8 cellular contexts compared by ENCODE assay signal in genomic region chr10:178208-178607, GRCh38. TPM values are rescaled to one million over a fixed set of nuclear protein-coding genes. Genes with fewer than 3 reads are reported as not detected.
DNase-seq lines count a peak whose midpoint lies in the region; ATAC-seq, FAIRE-seq and TF ChIP-seq lines count a peak whose summit lies in the region.

No MANE protein-coding gene starts in this region.

- POLR2A ChIA-PET in activated CD4-positive, alpha-beta T cell treated with anti-CD3 and anti-CD28 coated beads, Interleukin-2, amount 10 ng/mL, durations not matched to agents 7 days and 5 days (lab: Charles Lee) = no interaction called here

- no peak overlapping the region for H3K4me3 Mint-ChIP-seq in activated CD4-positive, alpha-beta T cell treated with anti-CD3 and anti-CD28 coated beads, Interleukin-2, amount 10 ng/mL, durations not matched to agents 7 days and 5 days

- FAIRE-seq in frontal cortex (lab: Jason Lieb, UNC) = peak; percentile 94

- H3K27ac ChIP-seq in heart right ventricle = no peak overlapping the region
- no peak overlapping the region for H3K27ac ChIP-seq in uterus

- TF ChIP-seq CTCF in heart right ventricle (IDR thresholded peaks at IDR 0.05) (peak in 7 of 9 donors; percentile 30 to 65 (median 51)), uterus (IDR thresholded peaks at IDR 0.05) (peak in 3 of 4 experiments; percentile 26 to 43 (median 32))

- no peaks in the 10 kb centered on the region for H3K27me3 Mint-ChIP-seq in activated CD4-positive, alpha-beta T cell treated with anti-CD3 and anti-CD28 coated beads, Interleukin-2, amount 10 ng/mL, durations not matched to agents 7 days and 5 days

- 28 to 34% methylated on average over 2 of the region's 2 CpGs for WGBS in heart right ventricle, 2 donors

- intact Hi-C loops in heart right ventricle (cut with DNase I) (no loop called here), cardiac septum (cut with DNase I) (no loop called here), uterus (cut with DNase I; ENCODE audit: low total_unique reads) (no loop called here)

- H3K9me3 Mint-ChIP-seq in activated CD4-positive, alpha-beta T cell treated with anti-CD3 and anti-CD28 coated beads, Interleukin-2, amount 10 ng/mL, durations not matched to agents 7 days and 5 days = peaks cover 2% of the 10 kb centered on the region

- H3K27me3 ChIP-seq in heart right ventricle (no peaks in the 10 kb centered on the region), uterus (no peaks in the 10 kb centered on the region)

- H3K4me3 ChIP-seq in heart right ventricle (no peak overlapping the region), uterus (no peak overlapping the region)

- H3K4me1 ChIP-seq in heart right ventricle (peaks cover 0 to 27% (median 8%) of the 10 kb centered on the region in 9 donors), uterus (no peaks in the 10 kb centered on the region)

- peak in 1 of 8 donors; percentile 42 for ATAC-seq in heart right ventricle
- ATAC-seq in HG02678 (IDR thresholded peaks at IDR 0.05; ENCODE audit: unreplicated experiment) = no peak
- ATAC-seq in GM19351 (IDR thresholded peaks at IDR 0.05; ENCODE audit: unreplicated experiment) = no peak

- peaks cover 12% of the 10 kb centered on the region for H3K4me1 Mint-ChIP-seq in activated CD4-positive, alpha-beta T cell treated with anti-CD3 and anti-CD28 coated beads, Interleukin-2, amount 10 ng/mL, durations not matched to agents 7 days and 5 days

- CTCF ChIA-PET in activated CD4-positive, alpha-beta T cell treated with anti-CD3 and anti-CD28 coated beads, Interleukin-2, amount 10 ng/mL, durations not matched to agents 7 days and 5 days (lab: Charles Lee) = no interaction called here

- H3K36me3 ChIP-seq in heart right ventricle (peaks cover 0 to 35% (median 6%) of the 10 kb centered on the region in 9 donors), uterus (no peaks in the 10 kb centered on the region)

- no peak overlapping the region for H3K27ac Mint-ChIP-seq in activated CD4-positive, alpha-beta T cell treated with anti-CD3 and anti-CD28 coated beads, Interleukin-2, amount 10 ng/mL, durations not matched to agents 7 days and 5 days

- H3K9me3 ChIP-seq in heart right ventricle (peaks cover 0 to 2% (median 0%) of the 10 kb centered on the region in 11 donors), uterus (no peaks in the 10 kb centered on the region)

- no peak for TF ChIP-seq POLR2A in uterus (IDR thresholded peaks at IDR 0.05)

- H3K36me3 Mint-ChIP-seq in activated CD4-positive, alpha-beta T cell treated with anti-CD3 and anti-CD28 coated beads, Interleukin-2, amount 10 ng/mL, durations not matched to agents 7 days and 5 days (ENCODE audit: low read depth) = peaks cover 18% of the 10 kb centered on the region

- DNase-seq in heart right ventricle = no peak
- DNase-seq in cardiac septum (ENCODE audit: low spot score) = no peak
- DNase-seq in RPMI7951 (ENCODE audit: low read depth) = peak; percentile 48
- DNase-seq in frontal cortex (ENCODE audit: low spot score in 2 of 2) = peak in 1 of 2 donors; percentile 28
- no peak for DNase-seq in uterus
- DNase-seq in activated CD4-positive, alpha-beta T cell treated with anti-CD3 and anti-CD28 coated beads, Interleukin-2, amount 10 ng/mL, durations not matched to agents 7 days and 5 days = no peak

RNA-seq across cellular contexts. Expression of gene ZMYND11, which starts 43.0 kb away (rescaled TPM):
- total RNA-seq in heart right ventricle (10 to 100 TPM; 63.3 to 95.4 (median 80.0) TPM), cardiac septum (90.6 TPM), frontal cortex (179 TPM), uterus (100 to 1,000 TPM in 2 of 4 donors, 10 to 100 TPM in 2; 54.1 to 122 (median 104) TPM)
- 10 to 100 TPM; 26.6 to 33.5 TPM for polyA plus RNA-seq in heart right ventricle
- 55.4 and 65.5 TPM in 2 replicates for total RNA-seq in RPMI7951 (2014; rRNA removed; shearing (Covaris generic))
- total RNA-seq in activated CD4-positive, alpha-beta T cell treated with anti-CD3 and anti-CD28 coated beads, Interleukin-2, amount 10 ng/mL, durations not matched to agents 7 days and 5 days = 10 to 100 TPM; 37.5 to 44.3 TPM
